ENCODE assay signal across 19 cellular contexts in genomic region chr3:177441281-177441812, GRCh38.
DNase-seq lines count a peak whose midpoint lies in the region; ATAC-seq and TF ChIP-seq lines count a peak whose summit lies in the region.
"Had no signal": no experiment of that assay in that cellular context is flagged by ENCODE, and none has a peak within 500 bp of the region (broad histone marks: within the 10 kb centered on the region; RNA-seq: fewer than 3 reads in every experiment).

No MANE protein-coding gene starts in this region.

- H3F3A ChIP-seq in DOHH2 (ENCODE audit: control insufficient read depth, insufficient read depth), result no peaks in the 10 kb centered on the region

- H3K36me3 ChIP-seq in DOHH2 (ENCODE audit: control insufficient read depth, low read length) (no peaks in the 10 kb centered on the region), OCI-LY3 (replicated peaks; ENCODE audit: low read depth, low read length) (no peaks in the 10 kb centered on the region), rectal smooth muscle tissue (ENCODE audit: control insufficient read depth, insufficient read depth, low read length) (no peaks in the 10 kb centered on the region)
- H3K36me3 ChIP-seq: SJSA1 had no signal

- H3K4me3 ChIP-seq in DOHH2 (ENCODE audit: low read length) (peak overlapping the region; percentile 38), OCI-LY3 (ENCODE audit: low read length) (peak overlapping the region; percentile 28), fibroblast of mammary gland (ENCODE audit: control insufficient read depth, low read depth, low read length) (no peak overlapping the region), rectal smooth muscle tissue (ENCODE audit: low read length) (peak overlapping the region; percentile 49)
- H3K4me3 ChIP-seq: lung, SJSA1 had no signal

- H3K27ac ChIP-seq in DOHH2 (ENCODE audit: low read depth, low read length), result peak overlapping the region; percentile 52
- H3K27ac ChIP-seq in OCI-LY3 (ENCODE audit: low read length), result peak overlapping the region; percentile 98
- H3K27ac ChIP-seq in rectal smooth muscle tissue (ENCODE audit: low read depth, low read length), result peak overlapping the region; percentile 76
- H3K27ac ChIP-seq: SJSA1 had no signal

- H3K79me2 ChIP-seq in DOHH2 (ENCODE audit: control insufficient read depth, low read length) (no peaks in the 10 kb centered on the region), OCI-LY3 (ENCODE audit: low read length) (no peaks in the 10 kb centered on the region)

- no peaks in the 10 kb centered on the region for H3K9me2 ChIP-seq in DOHH2 (replicated peaks; ENCODE audit: control insufficient read depth, low read length)

- TF ChIP-seq CTCF in DOHH2 (IDR thresholded peaks at IDR 0.05; ENCODE audit: low read depth, low read length, poor library complexity, severe bottlenecking) (no peak), OCI-LY3 (IDR thresholded peaks at IDR 0.05; ENCODE audit: low read depth, low read length) (no peak; the same call in 1 of the 2 replicates), fibroblast of mammary gland (conservative IDR thresholded peaks at IDR 0.05; ENCODE audit: control insufficient read depth, insufficient read depth, low read depth, low read length) (no peak)

- DNase-seq in fibroblast of mammary gland (ENCODE audit: low read depth), result peak; percentile 46
- no peak for DNase-seq in inferior parietal cortex (ENCODE audit: extremely low spot score)
- no peak for DNase-seq in SHP77 (lab: John Stamatoyannopoulos, UW)
- DNase-seq: activated CD4-positive, CD25-positive, alpha-beta regulatory T cell; activated naive CD8-positive, alpha-beta T cell treated with anti-CD3 and anti-CD28 coated beads for 36 hours; activated T-cell treated with anti-CD3 and anti-CD28 coated beads, Interleukin-2, amount 50 U/mL, for 48 hours; CD4-positive, CD25-positive, alpha-beta regulatory T cell; DMS153; head of caudate nucleus; naive thymus-derived CD8-positive, alpha-beta T cell; NCI-H2029 treated with DMSO at 0.1 percent for 48 hours; stimulated activated CD4-positive, alpha-beta T cell treated with anti-CD3 and anti-CD28 coated beads, Interleukin-4, amount 100 ng/mL, for 4 hours had no signal

- H3K27me3 ChIP-seq in DOHH2 (ENCODE audit: control insufficient read depth, low read length) (no peaks in the 10 kb centered on the region), OCI-LY3 (ENCODE audit: low read depth, low read length) (no peaks in the 10 kb centered on the region), rectal smooth muscle tissue (ENCODE audit: control insufficient read depth, insufficient read depth, low read length) (no peaks in the 10 kb centered on the region)
- H3K27me3 ChIP-seq: SJSA1 had no signal

- H3K9me3 ChIP-seq in DOHH2 (ENCODE audit: control insufficient read depth, insufficient read depth, low read length) (no peaks in the 10 kb centered on the region), OCI-LY3 (ENCODE audit: insufficient read depth, low read length) (no peaks in the 10 kb centered on the region)
- H3K9me3 ChIP-seq: SJSA1 had no signal

- H3K9ac ChIP-seq in OCI-LY3 (ENCODE audit: low read length) (peak overlapping the region; percentile 55), rectal smooth muscle tissue (ENCODE audit: low read length) (no peak overlapping the region)

- H2AFZ ChIP-seq in OCI-LY3 (ENCODE audit: low read depth, low read length), result no peak overlapping the region

- H3K4me2 ChIP-seq in DOHH2 (ENCODE audit: low read length) (peak overlapping the region; percentile 51), OCI-LY3 (ENCODE audit: low read length) (peak overlapping the region; percentile 91)

- ATAC-seq in GM18868 (IDR thresholded peaks at IDR 0.05; ENCODE audit: unreplicated experiment) (no peak), GM21528 (IDR thresholded peaks at IDR 0.05; ENCODE audit: low FRiP score, unreplicated experiment) (no peak)
- ATAC-seq: naive thymus-derived CD8-positive, alpha-beta T cell had no signal

- H3K4me1 ChIP-seq in DOHH2 (ENCODE audit: control insufficient read depth, low read length), result peaks cover 18% of the 10 kb centered on the region
- H3K4me1 ChIP-seq in OCI-LY3 (ENCODE audit: low read length), result peaks cover 49% of the 10 kb centered on the region
- peaks cover 11% of the 10 kb centered on the region for H3K4me1 ChIP-seq in rectal smooth muscle tissue (ENCODE audit: control insufficient read depth, insufficient read depth, low read length)

- no peaks in the 10 kb centered on the region for H4K20me1 ChIP-seq in DOHH2 (ENCODE audit: control insufficient read depth, insufficient read depth, low read depth, low read length)
- H4K20me1 ChIP-seq in OCI-LY3 (ENCODE audit: insufficient read depth, low read length), result no peaks in the 10 kb centered on the region
